Comparison of ENCODE assay signal across 8 cellular contexts in genomic region chr5:178626484-178627258, GRCh38. TPM values are rescaled to one million over a fixed set of nuclear protein-coding genes. Genes with fewer than 3 reads are reported as not detected.
A peak's percentile ranks its signal among the peaks of the same experiment; 100 is the strongest.
DNase-seq lines count a peak whose midpoint lies in the region; ATAC-seq and TF ChIP-seq lines count a peak whose summit lies in the region.

TSS of gene CLK4 (minus strand) at chr5:178627050. CDS start at chr5:178623416, 3,634 bp downstream.

- intact Hi-C loops in left colon (cut with DNase I, micrococcal nuclease): no loop called here

- peak; percentile 96 for DNase-seq in BE2C
- peak; percentile 68 for DNase-seq in GM19240 (ENCODE audit: insufficient read length, low spot score)
- peak; percentile 60 to 90 for DNase-seq in NCI-H526 (lab: John Stamatoyannopoulos, UW)
- DNase-seq in activated CD4-positive, alpha-beta T cell treated with anti-CD3 and anti-CD28 coated beads for 48 hours: peak; percentile 98
- peak; percentile 94 to 98 for DNase-seq in left colon
- DNase-seq in stimulated activated CD4-positive, alpha-beta T cell treated with anti-CD3 and anti-CD28 coated beads, Interleukin-1b, Interleukin-23, amount 100 ng/mL, for 4 hours (ENCODE audit: low read depth in 2 of 2): peak; percentile 96 to 98

- ATAC-seq in HG03457 (IDR thresholded peaks at IDR 0.05; ENCODE audit: unreplicated experiment) (peak; percentile 70), left colon (peak; percentile 96)

- H3K27ac ChIP-seq in cingulate gyrus (ENCODE audit: low read depth, low read length): peak within 1 kb of the TSS; percentile 93

- TF ChIP-seq CTCF in BE2C (IDR thresholded peaks at IDR 0.05; ENCODE audit: low read depth, low read length): no peak

- H3K36me3 ChIP-seq in BE2C: peaks cover 15% of the 10 kb centered on the region

- peak within 1 kb of the TSS; percentile 96 for H3K4me3 ChIP-seq in BE2C (ENCODE audit: low read depth, low read length)

- H3K4me1 ChIP-seq in BE2C: no peaks in the 10 kb centered on the region

- no peaks in the 10 kb centered on the region for H3K9me3 ChIP-seq in BE2C

- H3K27me3 ChIP-seq in BE2C: no peaks in the 10 kb centered on the region

RNA-seq across cellular contexts. Expression of gene CLK4, which starts in this region (rescaled TPM):
- polyA plus RNA-seq in BE2C (2012; ENCODE audit: insufficient read depth, insufficient read length, low read depth): 17.3 TPM
- 10 to 100 TPM; 16.1 to 22.2 TPM for total RNA-seq in left colon

Comparison
In these comparisons a context has a peak if more than half of its experiments do, and no peak if none do; other contexts are left out.
1. Peak in every context shown above with its lines: DNase-seq, ATAC-seq, H3K4me3 ChIP-seq and H3K27ac ChIP-seq.